22 cellular contexts compared by ENCODE assay signal in genomic region chr9:94961870-94962269, GRCh38.
"Had no signal": no experiment of that assay in that cellular context is flagged by ENCODE, and none has a peak within 500 bp of the region (broad histone marks: within the 10 kb centered on the region; RNA-seq: fewer than 3 reads in every experiment).

No MANE protein-coding gene starts in this region.

- DNase-seq: activated CD4-positive, alpha-beta T cell treated with anti-CD3 and anti-CD28 coated beads for 48 hours; activated CD4-positive, alpha-beta T cell treated with anti-CD3 and anti-CD28 coated beads, Interleukin-2, amount 50 U/mL, for 4 hours; activated CD4-positive, CD25-positive, alpha-beta regulatory T cell treated with anti-CD3 and anti-CD28 coated beads, Interleukin-2, amount 50 U/mL, for 72 hours; activated CD8-positive, alpha-beta memory T cell treated with anti-CD3 and anti-CD28 coated beads, Interleukin-2, amount 50 U/mL, for 48 hours; activated CD8-positive, alpha-beta T cell treated with anti-CD3 and anti-CD28 coated beads, Interleukin-2, amount 10 ng/mL, durations not matched to agents 7 days and 5 days; activated effector memory CD4-positive, alpha-beta T cell treated with Interleukin-2 at 50 U/mL for 16 hours; activated naive CD4-positive, alpha-beta T cell treated with Interleukin-2 at 50 U/mL for 16 hours; activated T-cell treated with anti-CD3 and anti-CD28 coated beads, Interleukin-2, amount 50 U/mL, for 1 hour; amygdala; Karpas-422; MM.1S; NCI-H1105; NCI-H1436; NCI-H1694 treated with DMSO at 0.1 percent for 48 hours; NCI-H2029 treated with DMSO at 0.1 percent for 48 hours; NCI-H345; NCI-H510A; NCI-H526 treated with DMSO at 0.1 percent for 48 hours; NCI-H82; SIG-M5; T-helper 17 cell; T-helper 9 cell had no signal
